8 cellular contexts compared by ENCODE assay signal in genomic region chr4:128600996-128601857, GRCh38.
A peak's percentile ranks its signal among the peaks of the same experiment; 100 is the strongest.
DNase-seq lines count a peak whose midpoint lies in the region; ATAC-seq and TF ChIP-seq lines count a peak whose summit lies in the region.

No MANE protein-coding gene starts in this region.

- peak; percentile 89 for ATAC-seq in lung (ENCODE audit: insufficient read depth, low FRiP score)
- ATAC-seq in aorta (ENCODE audit: low FRiP score): peak; percentile 39
- no peak for ATAC-seq in GM18505 (IDR thresholded peaks at IDR 0.05; ENCODE audit: unreplicated experiment)
- no peak for ATAC-seq in GM18867 (IDR thresholded peaks at IDR 0.05; ENCODE audit: unreplicated experiment)

- no peak for TF ChIP-seq POLR2A in GM18505 (IDR thresholded peaks at IDR 0.05; ENCODE audit: borderline replicate concordance, extremely low read depth, insufficient read depth, insufficient read length)

- peaks cover 0 to 13% of the 10 kb centered on the region in 2 donors for H3K4me1 ChIP-seq in lung (ENCODE audit: control insufficient read depth in 2 of 2, insufficient read depth in 2 of 2, low read length in 2 of 2)
- no peaks in the 10 kb centered on the region for H3K4me1 ChIP-seq in aorta (ENCODE audit: control insufficient read depth in 1 of 2, insufficient read depth in 2 of 2, low read length in 2 of 2)

- peak overlapping the region; percentile 43 to 68 for H3K27ac ChIP-seq in lung (ENCODE audit: low read depth in 1 of 2, low read length in 1 of 2)
- H3K27ac ChIP-seq in aorta (ENCODE audit: low read depth in 1 of 2, low read length in 2 of 2): no peak overlapping the region

- no peaks in the 10 kb centered on the region for H3K9me3 ChIP-seq in lung (ENCODE audit: control insufficient read depth in 2 of 2, insufficient read depth in 1 of 2, low read length in 1 of 2)
- no peaks in the 10 kb centered on the region for H3K9me3 ChIP-seq in aorta (ENCODE audit: control insufficient read depth, low read length)

- DNase-seq in DMS53 treated with DMSO at 0.1 percent for 48 hours (lab: John Stamatoyannopoulos, UW; ENCODE audit: unreplicated experiment) (peak; percentile 85), NCI-H2107 treated with DMSO at 0.1 percent for 48 hours (lab: John Stamatoyannopoulos, UW; ENCODE audit: unreplicated experiment) (peak; percentile 81), choroid plexus epithelial cell (ENCODE audit: low read depth) (peak; percentile 100), lung (ENCODE audit: low spot score) (peak; percentile 88), aorta (no peak), SW 1271 (lab: John Stamatoyannopoulos, UW) (no peak)

- H3K4me3 ChIP-seq in choroid plexus epithelial cell (ENCODE audit: low read depth, low read length): no peak overlapping the region
- H3K4me3 ChIP-seq in lung: no peak overlapping the region
- no peak overlapping the region for H3K4me3 ChIP-seq in aorta (ENCODE audit: low read length in 2 of 2)

- no peaks in the 10 kb centered on the region for H3K27me3 ChIP-seq in lung (ENCODE audit: control insufficient read depth, insufficient read depth)
- H3K27me3 ChIP-seq in aorta (ENCODE audit: control insufficient read depth in 1 of 2, insufficient read depth in 2 of 2, low read length in 1 of 2): no peaks in the 10 kb centered on the region

- no peaks in the 10 kb centered on the region for H3K36me3 ChIP-seq in lung (ENCODE audit: control insufficient read depth in 2 of 2, insufficient read depth in 2 of 2, low read length in 2 of 2)
- no peaks in the 10 kb centered on the region for H3K36me3 ChIP-seq in aorta (ENCODE audit: control insufficient read depth in 1 of 2, insufficient read depth in 2 of 2, low read length in 1 of 2)

- WGBS in lung, 2 donors: 54 to 77% methylated on average over 14 of the region's 14 CpGs
- 58 to 60% methylated on average over 14 of the region's 14 CpGs for WGBS in aorta, 2 donors

- intact Hi-C loops in aorta (cut with DNase I): no loop called here

- TF ChIP-seq CTCF in choroid plexus epithelial cell (conservative IDR thresholded peaks at IDR 0.05; ENCODE audit: low read depth, low read length): no peak
- no peak for TF ChIP-seq CTCF in lung (IDR thresholded peaks at IDR 0.05; ENCODE audit: control extremely low read depth, extremely low read depth)

Comparison
In these comparisons a context has a peak if more than half of its experiments do, and no peak if none do; other contexts are left out.
1. DNase-seq: peak in DMS53 treated with DMSO at 0.1 percent for 48 hours (single experiment), NCI-H2107 treated with DMSO at 0.1 percent for 48 hours (single experiment), choroid plexus epithelial cell (single experiment) and lung (single experiment); none in aorta (0 of 2) and SW 1271 (0 of 2).
2. ATAC-seq: peak in lung (single experiment) and aorta (single experiment); none in GM18505 (single experiment) and GM18867 (single experiment).
3. H3K27ac ChIP-seq: peak in lung (2 of 2); none in aorta (0 of 2).